ENCODE assay signal across 1 cellular context in the genomic region with DNA sequence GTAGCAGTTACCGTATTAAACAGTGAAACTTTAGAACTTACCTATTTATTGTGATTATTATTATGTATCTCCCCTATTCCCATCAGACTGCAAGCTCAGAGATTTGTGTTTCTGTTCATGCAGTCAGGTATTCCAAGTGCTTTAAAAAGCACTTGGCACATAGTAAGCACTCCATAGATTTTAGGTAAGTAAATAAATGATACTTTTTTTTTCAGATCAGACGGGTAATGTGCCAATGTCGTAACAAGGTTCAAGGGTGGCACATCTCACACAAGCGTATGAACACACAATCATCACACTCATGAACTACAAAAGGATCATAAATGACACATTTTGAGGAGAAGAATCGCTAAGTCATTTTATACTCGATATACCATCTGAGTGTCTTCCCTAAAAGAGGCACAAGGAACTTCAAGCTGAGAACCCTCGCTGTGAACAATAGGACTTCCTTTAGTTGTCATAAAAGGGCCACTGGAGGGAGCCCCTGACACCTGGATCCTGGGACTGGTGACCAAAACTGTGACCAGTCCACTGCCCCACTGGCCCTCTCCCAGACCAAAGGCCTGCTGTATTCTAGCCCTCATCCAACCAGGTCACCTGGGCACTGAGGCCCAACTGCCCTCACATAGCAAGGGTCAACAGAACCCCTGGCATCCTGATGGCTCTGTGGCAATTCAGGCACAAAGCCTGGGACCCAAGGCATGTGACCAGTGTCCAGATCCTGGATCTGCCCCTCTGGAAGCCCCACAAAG.
TF ChIP-seq lines count a peak whose summit lies in the region.

No MANE protein-coding gene starts in this region.

TF ChIP-seq in GM23338, 12 proteins besides CTCF, POLR2A, EP300 and RAD21 (continued from another document):
- TF ChIP-seq, protein P1, sequence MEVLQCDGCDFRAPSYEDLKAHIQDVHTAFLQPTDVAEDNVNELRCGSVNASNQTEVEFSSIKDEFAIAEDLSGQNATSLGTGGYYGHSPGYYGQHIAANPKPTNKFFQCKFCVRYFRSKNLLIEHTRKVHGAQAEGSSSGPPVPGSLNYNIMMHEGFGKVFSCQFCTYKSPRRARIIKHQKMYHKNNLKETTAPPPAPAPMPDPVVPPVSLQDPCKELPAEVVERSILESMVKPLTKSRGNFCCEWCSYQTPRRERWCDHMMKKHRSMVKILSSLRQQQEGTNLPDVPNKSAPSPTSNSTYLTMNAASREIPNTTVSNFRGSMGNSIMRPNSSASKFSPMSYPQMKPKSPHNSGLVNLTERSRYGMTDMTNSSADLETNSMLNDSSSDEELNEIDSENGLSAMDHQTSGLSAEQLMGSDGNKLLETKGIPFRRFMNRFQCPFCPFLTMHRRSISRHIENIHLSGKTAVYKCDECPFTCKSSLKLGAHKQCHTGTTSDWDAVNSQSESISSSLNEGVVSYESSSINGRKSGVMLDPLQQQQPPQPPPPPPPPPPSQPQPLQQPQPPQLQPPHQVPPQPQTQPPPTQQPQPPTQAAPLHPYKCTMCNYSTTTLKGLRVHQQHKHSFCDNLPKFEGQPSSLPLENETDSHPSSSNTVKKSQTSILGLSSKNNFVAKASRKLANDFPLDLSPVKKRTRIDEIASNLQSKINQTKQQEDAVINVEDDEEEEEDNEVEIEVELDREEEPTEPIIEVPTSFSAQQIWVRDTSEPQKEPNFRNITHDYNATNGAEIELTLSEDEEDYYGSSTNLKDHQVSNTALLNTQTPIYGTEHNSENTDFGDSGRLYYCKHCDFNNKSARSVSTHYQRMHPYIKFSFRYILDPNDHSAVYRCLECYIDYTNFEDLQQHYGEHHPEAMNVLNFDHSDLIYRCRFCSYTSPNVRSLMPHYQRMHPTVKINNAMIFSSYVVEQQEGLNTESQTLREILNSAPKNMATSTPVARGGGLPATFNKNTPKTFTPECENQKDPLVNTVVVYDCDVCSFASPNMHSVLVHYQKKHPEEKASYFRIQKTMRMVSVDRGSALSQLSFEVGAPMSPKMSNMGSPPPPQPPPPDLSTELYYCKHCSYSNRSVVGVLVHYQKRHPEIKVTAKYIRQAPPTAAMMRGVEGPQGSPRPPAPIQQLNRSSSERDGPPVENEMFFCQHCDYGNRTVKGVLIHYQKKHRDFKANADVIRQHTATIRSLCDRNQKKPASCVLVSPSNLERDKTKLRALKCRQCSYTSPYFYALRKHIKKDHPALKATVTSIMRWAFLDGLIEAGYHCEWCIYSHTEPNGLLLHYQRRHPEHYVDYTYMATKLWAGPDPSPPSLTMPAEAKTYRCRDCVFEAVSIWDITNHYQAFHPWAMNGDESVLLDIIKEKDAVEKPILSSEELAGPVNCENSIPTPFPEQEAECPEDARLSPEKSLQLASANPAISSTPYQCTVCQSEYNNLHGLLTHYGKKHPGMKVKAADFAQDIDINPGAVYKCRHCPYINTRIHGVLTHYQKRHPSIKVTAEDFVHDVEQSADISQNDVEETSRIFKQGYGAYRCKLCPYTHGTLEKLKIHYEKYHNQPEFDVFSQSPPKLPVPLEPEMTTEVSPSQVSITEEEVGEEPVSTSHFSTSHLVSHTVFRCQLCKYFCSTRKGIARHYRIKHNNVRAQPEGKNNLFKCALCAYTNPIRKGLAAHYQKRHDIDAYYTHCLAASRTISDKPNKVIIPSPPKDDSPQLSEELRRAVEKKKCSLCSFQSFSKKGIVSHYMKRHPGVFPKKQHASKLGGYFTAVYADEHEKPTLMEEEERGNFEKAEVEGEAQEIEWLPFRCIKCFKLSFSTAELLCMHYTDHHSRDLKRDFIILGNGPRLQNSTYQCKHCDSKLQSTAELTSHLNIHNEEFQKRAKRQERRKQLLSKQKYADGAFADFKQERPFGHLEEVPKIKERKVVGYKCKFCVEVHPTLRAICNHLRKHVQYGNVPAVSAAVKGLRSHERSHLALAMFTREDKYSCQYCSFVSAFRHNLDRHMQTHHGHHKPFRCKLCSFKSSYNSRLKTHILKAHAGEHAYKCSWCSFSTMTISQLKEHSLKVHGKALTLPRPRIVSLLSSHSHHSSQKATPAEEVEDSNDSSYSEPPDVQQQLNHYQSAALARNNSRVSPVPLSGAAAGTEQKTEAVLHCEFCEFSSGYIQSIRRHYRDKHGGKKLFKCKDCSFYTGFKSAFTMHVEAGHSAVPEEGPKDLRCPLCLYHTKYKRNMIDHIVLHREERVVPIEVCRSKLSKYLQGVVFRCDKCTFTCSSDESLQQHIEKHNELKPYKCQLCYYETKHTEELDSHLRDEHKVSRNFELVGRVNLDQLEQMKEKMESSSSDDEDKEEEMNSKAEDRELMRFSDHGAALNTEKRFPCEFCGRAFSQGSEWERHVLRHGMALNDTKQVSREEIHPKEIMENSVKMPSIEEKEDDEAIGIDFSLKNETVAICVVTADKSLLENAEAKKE (CRISPR knock-in tag; IDR thresholded peaks at IDR 0.05), result no peak
- TF ChIP-seq EZH2phosphoT487 (IDR thresholded peaks at IDR 0.05; ENCODE audit: unreplicated experiment), result no peak
- TF ChIP-seq, protein P2, sequence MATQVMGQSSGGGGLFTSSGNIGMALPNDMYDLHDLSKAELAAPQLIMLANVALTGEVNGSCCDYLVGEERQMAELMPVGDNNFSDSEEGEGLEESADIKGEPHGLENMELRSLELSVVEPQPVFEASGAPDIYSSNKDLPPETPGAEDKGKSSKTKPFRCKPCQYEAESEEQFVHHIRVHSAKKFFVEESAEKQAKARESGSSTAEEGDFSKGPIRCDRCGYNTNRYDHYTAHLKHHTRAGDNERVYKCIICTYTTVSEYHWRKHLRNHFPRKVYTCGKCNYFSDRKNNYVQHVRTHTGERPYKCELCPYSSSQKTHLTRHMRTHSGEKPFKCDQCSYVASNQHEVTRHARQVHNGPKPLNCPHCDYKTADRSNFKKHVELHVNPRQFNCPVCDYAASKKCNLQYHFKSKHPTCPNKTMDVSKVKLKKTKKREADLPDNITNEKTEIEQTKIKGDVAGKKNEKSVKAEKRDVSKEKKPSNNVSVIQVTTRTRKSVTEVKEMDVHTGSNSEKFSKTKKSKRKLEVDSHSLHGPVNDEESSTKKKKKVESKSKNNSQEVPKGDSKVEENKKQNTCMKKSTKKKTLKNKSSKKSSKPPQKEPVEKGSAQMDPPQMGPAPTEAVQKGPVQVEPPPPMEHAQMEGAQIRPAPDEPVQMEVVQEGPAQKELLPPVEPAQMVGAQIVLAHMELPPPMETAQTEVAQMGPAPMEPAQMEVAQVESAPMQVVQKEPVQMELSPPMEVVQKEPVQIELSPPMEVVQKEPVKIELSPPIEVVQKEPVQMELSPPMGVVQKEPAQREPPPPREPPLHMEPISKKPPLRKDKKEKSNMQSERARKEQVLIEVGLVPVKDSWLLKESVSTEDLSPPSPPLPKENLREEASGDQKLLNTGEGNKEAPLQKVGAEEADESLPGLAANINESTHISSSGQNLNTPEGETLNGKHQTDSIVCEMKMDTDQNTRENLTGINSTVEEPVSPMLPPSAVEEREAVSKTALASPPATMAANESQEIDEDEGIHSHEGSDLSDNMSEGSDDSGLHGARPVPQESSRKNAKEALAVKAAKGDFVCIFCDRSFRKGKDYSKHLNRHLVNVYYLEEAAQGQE (IDR thresholded peaks at IDR 0.05; ENCODE audit: unreplicated experiment), result no peak
- no peak for TF ChIP-seq ZNF331 (CRISPR knock-in tag; IDR thresholded peaks at IDR 0.05; ENCODE audit: low read depth)
- TF ChIP-seq CREB1 (CRISPR knock-in tag; IDR thresholded peaks at IDR 0.05; ENCODE audit: low read depth), result no peak
- TF ChIP-seq, protein P3, sequence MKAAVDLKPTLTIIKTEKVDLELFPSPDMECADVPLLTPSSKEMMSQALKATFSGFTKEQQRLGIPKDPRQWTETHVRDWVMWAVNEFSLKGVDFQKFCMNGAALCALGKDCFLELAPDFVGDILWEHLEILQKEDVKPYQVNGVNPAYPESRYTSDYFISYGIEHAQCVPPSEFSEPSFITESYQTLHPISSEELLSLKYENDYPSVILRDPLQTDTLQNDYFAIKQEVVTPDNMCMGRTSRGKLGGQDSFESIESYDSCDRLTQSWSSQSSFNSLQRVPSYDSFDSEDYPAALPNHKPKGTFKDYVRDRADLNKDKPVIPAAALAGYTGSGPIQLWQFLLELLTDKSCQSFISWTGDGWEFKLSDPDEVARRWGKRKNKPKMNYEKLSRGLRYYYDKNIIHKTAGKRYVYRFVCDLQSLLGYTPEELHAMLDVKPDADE (IDR thresholded peaks at IDR 0.05), result no peak
